ENCODE assay signal across 2 cellular contexts in the genomic region with DNA sequence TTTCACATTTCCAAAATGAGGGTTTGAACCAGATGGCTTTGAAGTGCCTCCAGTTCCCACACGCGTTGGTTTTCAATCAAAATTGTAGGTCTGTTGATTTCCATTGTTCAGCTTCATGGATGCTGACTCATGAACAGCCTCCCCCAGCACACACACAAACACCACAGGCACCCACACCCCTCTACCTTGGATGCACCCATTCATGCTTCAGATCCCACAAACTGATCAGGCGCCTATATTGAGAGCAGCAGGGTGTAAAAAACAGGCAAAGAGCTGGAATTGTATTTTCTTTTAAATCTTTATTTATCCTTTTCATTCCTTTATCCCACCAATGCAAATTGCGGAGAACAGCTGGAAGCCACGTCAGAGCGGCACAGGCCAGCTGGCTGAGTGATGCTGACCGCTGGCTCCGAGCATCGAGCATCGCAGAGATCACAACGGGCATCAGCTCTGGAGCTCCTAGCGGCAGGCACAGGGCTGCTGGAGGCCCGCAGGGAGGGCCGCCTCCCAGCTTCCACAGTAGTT.
TF ChIP-seq lines count a peak whose summit lies in the region.

No MANE protein-coding gene starts in this region.

TF ChIP-seq in GM23338, 12 proteins besides CTCF, POLR2A, EP300 and RAD21 (continued from another document):
- no peak for TF ChIP-seq ZNF331 (CRISPR knock-in tag; IDR thresholded peaks at IDR 0.05; ENCODE audit: low read depth)
- no peak for TF ChIP-seq ZNF114 (CRISPR knock-in tag; IDR thresholded peaks at IDR 0.05)
- TF ChIP-seq, protein P1, sequence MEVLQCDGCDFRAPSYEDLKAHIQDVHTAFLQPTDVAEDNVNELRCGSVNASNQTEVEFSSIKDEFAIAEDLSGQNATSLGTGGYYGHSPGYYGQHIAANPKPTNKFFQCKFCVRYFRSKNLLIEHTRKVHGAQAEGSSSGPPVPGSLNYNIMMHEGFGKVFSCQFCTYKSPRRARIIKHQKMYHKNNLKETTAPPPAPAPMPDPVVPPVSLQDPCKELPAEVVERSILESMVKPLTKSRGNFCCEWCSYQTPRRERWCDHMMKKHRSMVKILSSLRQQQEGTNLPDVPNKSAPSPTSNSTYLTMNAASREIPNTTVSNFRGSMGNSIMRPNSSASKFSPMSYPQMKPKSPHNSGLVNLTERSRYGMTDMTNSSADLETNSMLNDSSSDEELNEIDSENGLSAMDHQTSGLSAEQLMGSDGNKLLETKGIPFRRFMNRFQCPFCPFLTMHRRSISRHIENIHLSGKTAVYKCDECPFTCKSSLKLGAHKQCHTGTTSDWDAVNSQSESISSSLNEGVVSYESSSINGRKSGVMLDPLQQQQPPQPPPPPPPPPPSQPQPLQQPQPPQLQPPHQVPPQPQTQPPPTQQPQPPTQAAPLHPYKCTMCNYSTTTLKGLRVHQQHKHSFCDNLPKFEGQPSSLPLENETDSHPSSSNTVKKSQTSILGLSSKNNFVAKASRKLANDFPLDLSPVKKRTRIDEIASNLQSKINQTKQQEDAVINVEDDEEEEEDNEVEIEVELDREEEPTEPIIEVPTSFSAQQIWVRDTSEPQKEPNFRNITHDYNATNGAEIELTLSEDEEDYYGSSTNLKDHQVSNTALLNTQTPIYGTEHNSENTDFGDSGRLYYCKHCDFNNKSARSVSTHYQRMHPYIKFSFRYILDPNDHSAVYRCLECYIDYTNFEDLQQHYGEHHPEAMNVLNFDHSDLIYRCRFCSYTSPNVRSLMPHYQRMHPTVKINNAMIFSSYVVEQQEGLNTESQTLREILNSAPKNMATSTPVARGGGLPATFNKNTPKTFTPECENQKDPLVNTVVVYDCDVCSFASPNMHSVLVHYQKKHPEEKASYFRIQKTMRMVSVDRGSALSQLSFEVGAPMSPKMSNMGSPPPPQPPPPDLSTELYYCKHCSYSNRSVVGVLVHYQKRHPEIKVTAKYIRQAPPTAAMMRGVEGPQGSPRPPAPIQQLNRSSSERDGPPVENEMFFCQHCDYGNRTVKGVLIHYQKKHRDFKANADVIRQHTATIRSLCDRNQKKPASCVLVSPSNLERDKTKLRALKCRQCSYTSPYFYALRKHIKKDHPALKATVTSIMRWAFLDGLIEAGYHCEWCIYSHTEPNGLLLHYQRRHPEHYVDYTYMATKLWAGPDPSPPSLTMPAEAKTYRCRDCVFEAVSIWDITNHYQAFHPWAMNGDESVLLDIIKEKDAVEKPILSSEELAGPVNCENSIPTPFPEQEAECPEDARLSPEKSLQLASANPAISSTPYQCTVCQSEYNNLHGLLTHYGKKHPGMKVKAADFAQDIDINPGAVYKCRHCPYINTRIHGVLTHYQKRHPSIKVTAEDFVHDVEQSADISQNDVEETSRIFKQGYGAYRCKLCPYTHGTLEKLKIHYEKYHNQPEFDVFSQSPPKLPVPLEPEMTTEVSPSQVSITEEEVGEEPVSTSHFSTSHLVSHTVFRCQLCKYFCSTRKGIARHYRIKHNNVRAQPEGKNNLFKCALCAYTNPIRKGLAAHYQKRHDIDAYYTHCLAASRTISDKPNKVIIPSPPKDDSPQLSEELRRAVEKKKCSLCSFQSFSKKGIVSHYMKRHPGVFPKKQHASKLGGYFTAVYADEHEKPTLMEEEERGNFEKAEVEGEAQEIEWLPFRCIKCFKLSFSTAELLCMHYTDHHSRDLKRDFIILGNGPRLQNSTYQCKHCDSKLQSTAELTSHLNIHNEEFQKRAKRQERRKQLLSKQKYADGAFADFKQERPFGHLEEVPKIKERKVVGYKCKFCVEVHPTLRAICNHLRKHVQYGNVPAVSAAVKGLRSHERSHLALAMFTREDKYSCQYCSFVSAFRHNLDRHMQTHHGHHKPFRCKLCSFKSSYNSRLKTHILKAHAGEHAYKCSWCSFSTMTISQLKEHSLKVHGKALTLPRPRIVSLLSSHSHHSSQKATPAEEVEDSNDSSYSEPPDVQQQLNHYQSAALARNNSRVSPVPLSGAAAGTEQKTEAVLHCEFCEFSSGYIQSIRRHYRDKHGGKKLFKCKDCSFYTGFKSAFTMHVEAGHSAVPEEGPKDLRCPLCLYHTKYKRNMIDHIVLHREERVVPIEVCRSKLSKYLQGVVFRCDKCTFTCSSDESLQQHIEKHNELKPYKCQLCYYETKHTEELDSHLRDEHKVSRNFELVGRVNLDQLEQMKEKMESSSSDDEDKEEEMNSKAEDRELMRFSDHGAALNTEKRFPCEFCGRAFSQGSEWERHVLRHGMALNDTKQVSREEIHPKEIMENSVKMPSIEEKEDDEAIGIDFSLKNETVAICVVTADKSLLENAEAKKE (CRISPR knock-in tag; IDR thresholded peaks at IDR 0.05): no peak
- peak; percentile 60; the same call in 1 of the 2 replicates for TF ChIP-seq CREB1 (CRISPR knock-in tag; IDR thresholded peaks at IDR 0.05; ENCODE audit: low read depth)
- TF ChIP-seq, protein P2, sequence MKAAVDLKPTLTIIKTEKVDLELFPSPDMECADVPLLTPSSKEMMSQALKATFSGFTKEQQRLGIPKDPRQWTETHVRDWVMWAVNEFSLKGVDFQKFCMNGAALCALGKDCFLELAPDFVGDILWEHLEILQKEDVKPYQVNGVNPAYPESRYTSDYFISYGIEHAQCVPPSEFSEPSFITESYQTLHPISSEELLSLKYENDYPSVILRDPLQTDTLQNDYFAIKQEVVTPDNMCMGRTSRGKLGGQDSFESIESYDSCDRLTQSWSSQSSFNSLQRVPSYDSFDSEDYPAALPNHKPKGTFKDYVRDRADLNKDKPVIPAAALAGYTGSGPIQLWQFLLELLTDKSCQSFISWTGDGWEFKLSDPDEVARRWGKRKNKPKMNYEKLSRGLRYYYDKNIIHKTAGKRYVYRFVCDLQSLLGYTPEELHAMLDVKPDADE (IDR thresholded peaks at IDR 0.05): no peak
- TF ChIP-seq POLR2AphosphoS5 (IDR thresholded peaks at IDR 0.05; ENCODE audit: low read depth): no peak

TF ChIP-seq in SK-N-SH, 30 proteins besides CTCF, POLR2A, EP300 and RAD21 (continued from another document):
- TF ChIP-seq EZH2phosphoT487 (IDR thresholded peaks at IDR 0.05; ENCODE audit: borderline replicate concordance, low read depth): no peak
- TF ChIP-seq, protein P3, sequence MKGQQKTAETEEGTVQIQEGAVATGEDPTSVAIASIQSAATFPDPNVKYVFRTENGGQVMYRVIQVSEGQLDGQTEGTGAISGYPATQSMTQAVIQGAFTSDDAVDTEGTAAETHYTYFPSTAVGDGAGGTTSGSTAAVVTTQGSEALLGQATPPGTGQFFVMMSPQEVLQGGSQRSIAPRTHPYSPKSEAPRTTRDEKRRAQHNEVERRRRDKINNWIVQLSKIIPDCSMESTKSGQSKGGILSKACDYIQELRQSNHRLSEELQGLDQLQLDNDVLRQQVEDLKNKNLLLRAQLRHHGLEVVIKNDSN (IDR thresholded peaks at IDR 0.05; ENCODE audit: borderline replicate concordance, low read depth): no peak
- TF ChIP-seq MXI1 (IDR thresholded peaks at IDR 0.05; ENCODE audit: low read depth, low read length): no peak
- TF ChIP-seq MEF2A (IDR thresholded peaks at IDR 0.05; ENCODE audit: borderline replicate concordance, low read depth): no peak
